11 cellular contexts compared by ENCODE assay signal in genomic region chr3:31105438-31106077, GRCh38.
DNase-seq lines count a peak whose midpoint lies in the region; ATAC-seq and TF ChIP-seq lines count a peak whose summit lies in the region.
"Had no signal": no experiment of that assay in that cellular context is flagged by ENCODE, and none has a peak within 500 bp of the region (broad histone marks: within the 10 kb centered on the region; RNA-seq: fewer than 3 reads in every experiment).

No MANE protein-coding gene starts in this region.

- H3K9me3 ChIP-seq in breast epithelium (no peaks in the 10 kb centered on the region), SJSA1 (replicated peaks) (no peaks in the 10 kb centered on the region)

- CTCF ChIA-PET in MCF 10A (lab: Yijun Ruan, JAX): interaction anchor here (0.6 to 2.9 kb wide), 13 partner anchors 27 to 348 kb away, joined by 3 to 10 read pairs (median 3); no protein-coding TSS in a partner anchor

- H3K36me3 ChIP-seq in breast epithelium (no peaks in the 10 kb centered on the region), SJSA1 (no peaks in the 10 kb centered on the region)
- H3K36me3 ChIP-seq: WERI-Rb-1 had no signal

- no TSS peak for BruUV-seq in MCF 10A (replicated peaks; lab: Mats Ljungman, UMichigan)

- H3K4me1 Mint-ChIP-seq in MCF 10A (ENCODE audit: insufficient read depth, unreplicated experiment): peaks cover 52% of the 10 kb centered on the region

- peak overlapping the region; percentile 72 for H3K27ac Mint-ChIP-seq in MCF 10A (ENCODE audit: low read depth, unreplicated experiment)

- TF ChIP-seq CTCF in MCF 10A (IDR thresholded peaks at IDR 0.05; ENCODE audit: unreplicated experiment) (no peak), breast epithelium (IDR thresholded peaks at IDR 0.05) (no peak)

- peak; percentile 96 for DNase-seq in MCF 10A (ENCODE audit: unreplicated experiment)
- no peak for DNase-seq in breast epithelium (ENCODE audit: low spot score in 2 of 2)
- peak; percentile 45 to 48 for DNase-seq in SJSA1 (ENCODE audit: low read depth in 1 of 2, low spot score in 2 of 2)
- DNase-seq in stromal cell of bone marrow (ENCODE audit: low read depth): peak; percentile 94
- DNase-seq in activated effector memory CD4-positive, alpha-beta T cell treated with anti-CD3 and anti-CD28 coated beads, Interleukin-2, amount 50 U/mL, for 16 hours: no peak
- DNase-seq in left ventricle myocardium superior: no peak
- DNase-seq: NCI-H187 treated with DMSO at 0.1 percent for 48 hours, WERI-Rb-1 had no signal

- POLR2A ChIA-PET in MCF 10A (lab: Yijun Ruan, JAX): interaction anchor here (0.6 to 4.3 kb wide), 20 partner anchors 10 to 1342 kb away, joined by 3 to 46 read pairs (median 5); partner anchors contain the start of genes STT3B and TGFBR2

- no peaks in the 10 kb centered on the region for H3K36me3 Mint-ChIP-seq in MCF 10A (ENCODE audit: insufficient read depth, unreplicated experiment)

- TF ChIP-seq POLR2A in breast epithelium (IDR thresholded peaks at IDR 0.05): no peak

- no peaks in the 10 kb centered on the region for H3K4me1 ChIP-seq in breast epithelium
- H3K4me1 ChIP-seq in SJSA1 (replicated peaks): peaks cover 9% of the 10 kb centered on the region

- no peaks in the 10 kb centered on the region for H3K27me3 ChIP-seq in breast epithelium
- no peaks in the 10 kb centered on the region for H3K27me3 ChIP-seq in SJSA1 (replicated peaks)

- peak overlapping the region; percentile 54 for H3K4me3 Mint-ChIP-seq in MCF 10A (ENCODE audit: unreplicated experiment)

- H3K27ac ChIP-seq in breast epithelium (peak overlapping the region in 1 of 2 donors; percentile 25), SJSA1 (no peak overlapping the region)
- H3K27ac ChIP-seq: WERI-Rb-1 had no signal

- H3K4me3 ChIP-seq in breast epithelium (no peak overlapping the region), SJSA1 (no peak overlapping the region)

- no peaks in the 10 kb centered on the region for H3K27me3 Mint-ChIP-seq in MCF 10A (ENCODE audit: insufficient read depth, unreplicated experiment)

- ATAC-seq in esophagus mucosa (peak; percentile 70), left ventricle myocardium superior (no peak), GM18502 (IDR thresholded peaks at IDR 0.05; ENCODE audit: poor library complexity, unreplicated experiment) (no peak)
- ATAC-seq: left lobe of liver had no signal

- intact Hi-C loops in MCF 10A (cut with micrococcal nuclease) (loop anchor here (1.0 to 2.0 kb wide), 3 partner anchors 28 to 64 kb away; no protein-coding TSS in a partner anchor), breast epithelium (cut with DNase I; ENCODE audit: low total_unique reads) (no loop called here), left ventricle myocardium superior (cut with micrococcal nuclease) (no loop called here)

- H3K9me3 Mint-ChIP-seq in MCF 10A (ENCODE audit: unreplicated experiment): peaks cover 7% of the 10 kb centered on the region

Comparison
In these comparisons a context has a peak if more than half of its experiments do, and no peak if none do; other contexts are left out.
1. DNase-seq: peak in MCF 10A (single experiment), SJSA1 (2 of 2) and stromal cell of bone marrow (single experiment); none in breast epithelium (0 of 2), activated effector memory CD4-positive, alpha-beta T cell treated with anti-CD3 and anti-CD28 coated beads, Interleukin-2, amount 50 U/mL, for 16 hours (single experiment) and left ventricle myocardium superior (single experiment).